1 cellular context compared by ENCODE assay signal in genomic region chr5:142362193-142362592, GRCh38.
TF ChIP-seq lines count a peak whose summit lies in the region.
"Not testable (repeated sequence)": the region's sequence is repeated elsewhere in the genome, so short reads cannot be mapped to it uniquely, and the experiment has no call there.

No MANE protein-coding gene starts in this region.

TF ChIP-seq in K562, 482 proteins besides CTCF, POLR2A, EP300 and RAD21:
- 0 out of 2 replicates have a peak, but pooled peaks have one; percentile 3 for TF ChIP-seq CREB1 (IDR thresholded peaks at IDR 0.05)
- TF ChIP-seq CREB1 (CRISPR knock-in tag; IDR thresholded peaks at IDR 0.05), result not testable (repeated sequence)
TF ChIP-seq in K562: peak in this region for 1; not testable (repeated sequence) for 481.
